1 cellular context compared by ENCODE assay signal in genomic region chr5:159061834-159062530, GRCh38.
TF ChIP-seq lines count a peak whose summit lies in the region.

No MANE protein-coding gene starts in this region.

TF ChIP-seq in WTC11, 78 proteins besides CTCF, POLR2A, EP300 and RAD21 (continued from another document):
- TF ChIP-seq PREB (CRISPR knock-in tag; IDR thresholded peaks at IDR 0.05; ENCODE audit: borderline replicate concordance) (no peak), PRDM15 (CRISPR knock-in tag; IDR thresholded peaks at IDR 0.05) (no peak), NFYB (CRISPR knock-in tag; conservative IDR thresholded peaks at IDR 0.05; ENCODE audit: low read depth) (no peak), NFATC4 (CRISPR knock-in tag; IDR thresholded peaks at IDR 0.05) (no peak), ZNF671 (CRISPR knock-in tag; IDR thresholded peaks at IDR 0.05) (no peak), MLX (CRISPR knock-in tag; IDR thresholded peaks at IDR 0.05) (no peak), NR2C2 (CRISPR knock-in tag; IDR thresholded peaks at IDR 0.05) (no peak), TCF7 (CRISPR knock-in tag; IDR thresholded peaks at IDR 0.05; ENCODE audit: low read depth) (no peak), NFE2L1 (CRISPR knock-in tag; IDR thresholded peaks at IDR 0.05) (no peak), JUN (CRISPR knock-in tag; IDR thresholded peaks at IDR 0.05) (no peak), CBFB (CRISPR knock-in tag; IDR thresholded peaks at IDR 0.05; ENCODE audit: low read depth) (no peak), SP1 (CRISPR knock-in tag; conservative IDR thresholded peaks at IDR 0.05) (no peak)
TF ChIP-seq in WTC11: peak in this region for 0.
